18 cellular contexts compared by ENCODE assay signal in the genomic region with DNA sequence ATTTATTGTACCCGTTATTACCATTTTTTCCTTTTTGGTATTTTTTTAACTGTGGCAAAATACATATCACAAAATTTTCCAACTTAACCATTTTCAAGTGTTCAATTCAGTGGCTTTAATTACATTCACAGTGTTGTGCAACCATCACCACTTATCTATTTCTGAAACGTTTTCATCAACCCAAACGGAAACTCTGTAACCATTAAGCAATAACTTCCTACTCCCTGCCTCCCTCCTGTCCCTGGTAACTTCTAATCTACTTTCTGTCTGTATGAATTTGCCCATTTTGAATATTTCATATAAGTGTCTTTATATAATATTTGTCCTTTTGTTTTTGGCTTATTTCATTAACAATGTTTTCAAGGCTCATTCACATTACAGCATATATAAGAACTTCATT. TPM values are rescaled to one million over a fixed set of nuclear protein-coding genes. Genes with fewer than 3 reads are reported as not detected.
A peak's percentile ranks its signal among the peaks of the same experiment; 100 is the strongest.
DNase-seq lines count a peak whose midpoint lies in the region; ATAC-seq, FAIRE-seq and TF ChIP-seq lines count a peak whose summit lies in the region.
"Had no signal": no experiment of that assay in that cellular context is flagged by ENCODE, and none has a peak within 500 bp of the region (broad histone marks: within the 10 kb centered on the region; RNA-seq: fewer than 3 reads in every experiment).

No MANE protein-coding gene starts in this region.

- peak overlapping the region; percentile 55 for H3K27ac Mint-ChIP-seq in central memory CD8-positive, alpha-beta T cell (ENCODE audit: low read depth)
- H3K27ac Mint-ChIP-seq: IgD-negative memory B cell had no signal

- H3K4me1 Mint-ChIP-seq in central memory CD8-positive, alpha-beta T cell, result peaks cover 37% of the 10 kb centered on the region

- H3K36me3 Mint-ChIP-seq in central memory CD8-positive, alpha-beta T cell (ENCODE audit: insufficient read depth), result no peaks in the 10 kb centered on the region

- no peaks in the 10 kb centered on the region for H3K27me3 ChIP-seq in lower lobe of right lung (ENCODE audit: low read depth)
- H3K27me3 ChIP-seq in testis, result no peaks in the 10 kb centered on the region
- H3K27me3 ChIP-seq: gastrocnemius medialis had no signal

- peak; percentile 23 for FAIRE-seq in GM19239 (lab: Jason Lieb, UNC)
- FAIRE-seq: GM12878, TTC549 had no signal

- intact Hi-C loops in lower lobe of right lung (cut with DNase I), result no loop called here
- intact Hi-C loops in testis (cut with DNase I; ENCODE audit: low total_unique reads), result no loop called here

- TF ChIP-seq POLR2A in testis (IDR thresholded peaks at IDR 0.05), result no peak

- H3K9me3 Mint-ChIP-seq in central memory CD8-positive, alpha-beta T cell, result no peaks in the 10 kb centered on the region
- H3K9me3 Mint-ChIP-seq: IgD-negative memory B cell had no signal

- DNase-seq in GM19239 (ENCODE audit: insufficient read length, low spot score) (no peak), NOMO-1 treated with dmso at 0.1 percent for 144 hours (lab: John Stamatoyannopoulos, UW; ENCODE audit: unreplicated experiment) (peak; percentile 88), lower lobe of right lung (no peak), NCI-H1694 (lab: John Stamatoyannopoulos, UW) (no peak), testis (no peak)
- no peak for DNase-seq in central memory CD8-positive, alpha-beta T cell (ENCODE audit: low spot score in 2 of 2)
- DNase-seq: activated T-cell treated with anti-CD3 and anti-CD28 coated beads for 4 hours; caudate nucleus; gastrocnemius medialis; posterior cingulate gyrus; stimulated activated CD4-positive, alpha-beta T cell treated with anti-CD3 and anti-CD28 coated beads, Interleukin-4, amount 100 ng/mL, for 1 hour had no signal

- H3K4me1 ChIP-seq in lower lobe of right lung (peaks cover 21% of the 10 kb centered on the region), testis (no peaks in the 10 kb centered on the region)
- H3K4me1 ChIP-seq: gastrocnemius medialis, HAP-1 had no signal

- H3K4me3 ChIP-seq in lower lobe of right lung, result no peak overlapping the region
- no peak overlapping the region for H3K4me3 ChIP-seq in testis
- H3K4me3 ChIP-seq: gastrocnemius medialis, GM12878, HAP-1, lung had no signal

- H3K9me3 ChIP-seq in lower lobe of right lung (no peaks in the 10 kb centered on the region), testis (no peaks in the 10 kb centered on the region)
- H3K9me3 ChIP-seq: gastrocnemius medialis, HAP-1 had no signal

- ATAC-seq in central memory CD8-positive, alpha-beta T cell (replicated peaks; ENCODE audit: extremely low read depth, poor library complexity, severe bottlenecking), result no peak
- ATAC-seq in lower lobe of right lung, result peak; percentile 63 to 88
- ATAC-seq in GM19455 (IDR thresholded peaks at IDR 0.05; ENCODE audit: unreplicated experiment), result no peak
- ATAC-seq: gastrocnemius medialis, GM12878, Panc1 had no signal

- H3K36me3 ChIP-seq in lower lobe of right lung (no peaks in the 10 kb centered on the region), testis (ENCODE audit: low read depth, missing control alignments) (no peaks in the 10 kb centered on the region)
- H3K36me3 ChIP-seq: gastrocnemius medialis, HAP-1 had no signal

- TF ChIP-seq CTCF in lower lobe of right lung (IDR thresholded peaks at IDR 0.05) (no peak), testis (IDR thresholded peaks at IDR 0.05) (no peak)

- WGBS in testis, 2 donors, result 52 to 54% methylated on average over 3 of the region's 3 CpGs

- H3K27ac ChIP-seq in lower lobe of right lung, result peak overlapping the region; percentile 36
- no peak overlapping the region for H3K27ac ChIP-seq in testis
- H3K27ac ChIP-seq: gastrocnemius medialis had no signal

- H3K4me3 Mint-ChIP-seq in central memory CD8-positive, alpha-beta T cell, result no peak overlapping the region
- H3K4me3 Mint-ChIP-seq: IgD-negative memory B cell had no signal

- no peaks in the 10 kb centered on the region for H3K27me3 Mint-ChIP-seq in central memory CD8-positive, alpha-beta T cell
- H3K27me3 Mint-ChIP-seq: IgD-negative memory B cell had no signal

RNA-seq across cellular contexts. Expression of a gene that starts 57.4 kb away (rescaled TPM):
- total RNA-seq in lower lobe of right lung (419 TPM), testis (10 to 100 TPM; 30.1 to 53.1 TPM)
- polyA plus RNA-seq in testis (ENCODE audit: insufficient read depth, low read depth, low replicate concordance), result 82.7 TPM

Comparison
In these comparisons a context has a peak if more than half of its experiments do, and no peak if none do; other contexts are left out.
1. ATAC-seq: peak in lower lobe of right lung (2 of 2); none in central memory CD8-positive, alpha-beta T cell (single experiment) and GM19455 (single experiment).